In the genomic region with DNA sequence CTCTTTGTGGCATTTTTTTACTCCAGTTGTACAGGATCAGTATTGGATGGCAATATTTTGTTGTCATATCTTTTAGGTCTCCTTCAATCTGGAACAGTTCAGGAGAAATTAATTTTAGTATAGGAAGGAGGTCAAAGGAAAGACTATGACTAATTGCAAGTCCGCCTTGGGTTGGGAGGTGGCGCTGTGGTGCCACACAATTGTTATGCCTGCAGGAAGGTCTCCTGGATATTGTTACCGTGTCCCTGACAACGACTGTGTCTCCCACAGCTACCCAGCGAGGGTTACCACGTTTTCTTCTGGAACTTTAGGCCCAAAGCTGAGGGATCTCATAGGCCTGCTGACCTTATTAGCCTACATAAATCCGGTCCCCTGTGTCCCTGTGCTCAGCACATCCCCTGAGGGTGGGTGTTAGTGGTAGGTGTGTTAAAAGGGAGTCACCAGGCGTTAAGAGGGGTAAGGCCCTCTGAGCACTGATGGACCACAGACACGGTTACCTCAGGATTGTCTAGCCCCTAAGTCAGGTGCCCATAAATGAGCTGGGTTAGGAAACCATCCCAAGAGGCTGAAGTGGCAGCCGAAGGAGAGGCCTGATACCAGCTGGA, we compare ENCODE assay signal across 9 cellular contexts. TPM values are rescaled to one million over a fixed set of nuclear protein-coding genes. Genes with fewer than 3 reads are reported as not detected.
DNase-seq lines count a peak whose midpoint lies in the region; ATAC-seq, FAIRE-seq and TF ChIP-seq lines count a peak whose summit lies in the region.
"Had no signal": no experiment of that assay in that cellular context is flagged by ENCODE, and none has a peak within 500 bp of the region (broad histone marks: within the 10 kb centered on the region; RNA-seq: fewer than 3 reads in every experiment).

No MANE protein-coding gene starts in this region.

- no peak overlapping the region for H3K4me2 ChIP-seq in GM12878 (ENCODE audit: control insufficient read depth, insufficient read depth)

- H3K4me3 ChIP-seq in GM12878: no peak overlapping the region

- H2AFZ ChIP-seq in GM12878 (ENCODE audit: control insufficient read depth, low read depth, low read length): no peak overlapping the region

- no peaks in the 10 kb centered on the region for H3K9me3 Mint-ChIP-seq in T-helper 2 cell treated with Interferon-gamma antibody and Interleukin-4, amounts not matched to agents 5 μg/mL and 100 μg/mL, for 36 hours
- H3K9me3 Mint-ChIP-seq: activated naive CD4-positive, alpha-beta T cell treated with anti-CD3 and anti-CD28 coated beads, Interleukin-2, amount 50 U/mL, for 24 hours had no signal

- BruUV-seq in GM12878 (replicated peaks; lab: Mats Ljungman, UMichigan): no TSS peak

- no peak overlapping the region for H3K4me3 Mint-ChIP-seq in T-helper 2 cell treated with Interferon-gamma antibody and Interleukin-4, amounts not matched to agents 5 μg/mL and 100 μg/mL, for 36 hours
- H3K4me3 Mint-ChIP-seq: activated naive CD4-positive, alpha-beta T cell treated with anti-CD3 and anti-CD28 coated beads, Interleukin-2, amount 50 U/mL, for 24 hours had no signal

- DNase-seq in DMS53 (lab: John Stamatoyannopoulos, UW) (peak; percentile 87), H54 (ENCODE audit: insufficient read length, low spot score) (peak; percentile 42), NCI-H1417 treated with DMSO at 0.1 percent for 48 hours (lab: John Stamatoyannopoulos, UW) (peak; percentile 43), GM12878 (ENCODE audit: low read depth, low spot score) (no peak), iPS-NIHi7 (ENCODE audit: extremely low spot score) (peak; percentile 80)
- peak; percentile 21 for DNase-seq in T-helper 2 cell treated with Interferon-gamma antibody and Interleukin-4, amounts not matched to agents 5 μg/mL and 100 μg/mL, for 36 hours (ENCODE audit: low spot score)
- peak; percentile 22 to 41 (median 32) for DNase-seq in stimulated activated CD4-positive, alpha-beta T cell treated with anti-CD3 and anti-CD28 coated beads, Interleukin-12 subunit alpha, Interleukin-12 subunit beta, amount 100 ng/mL, for 48 hours (ENCODE audit: low read depth in 2 of 3, low spot score in 1 of 3)

- FAIRE-seq in H54 (lab: Jason Lieb, UNC) (peak; percentile 95), GM12878 (lab: Jason Lieb, UNC) (peak; percentile 27)

- TF ChIP-seq POLR2A in H54 (IDR thresholded peaks at IDR 0.05; ENCODE audit: low read depth, low read length): no peak
- no peak for TF ChIP-seq POLR2A in GM12878 (IDR thresholded peaks at IDR 0.05; ENCODE audit: low read depth, low read length)

- H3K27me3 ChIP-seq in GM12878 (replicated peaks in 1 of 2; ENCODE audit: control insufficient read depth in 2 of 2, insufficient read depth in 2 of 2, low read length in 1 of 2): no peaks in the 10 kb centered on the region

- H3K27ac ChIP-seq in GM12878 (ENCODE audit: control insufficient read depth, insufficient read depth): no peak overlapping the region

- POLR2A ChIA-PET in GM12878 (lab: Charles Lee): interaction anchor here (0.7 kb wide), 1 partner anchor 230 kb away, joined by 3 read pairs; no protein-coding TSS in a partner anchor

- RAD21 ChIA-PET in GM12878 (lab: Charles Lee; ENCODE audit: unreplicated experiment): interaction anchor here (0.6 to 6.5 kb wide), 13 partner anchors 8 to 915 kb away, joined by 3 to 70 read pairs (median 4); no protein-coding TSS in a partner anchor

- H3K4me1 ChIP-seq in GM12878 (ENCODE audit: control insufficient read depth, insufficient read depth, low read length): no peaks in the 10 kb centered on the region

- no peaks in the 10 kb centered on the region for H3K36me3 ChIP-seq in GM12878 (ENCODE audit: control insufficient read depth in 2 of 2, insufficient read depth in 2 of 2, low read length in 1 of 2)

- H3K9me3 ChIP-seq in GM12878 (replicated peaks; ENCODE audit: control insufficient read depth, insufficient read depth, low read length): no peaks in the 10 kb centered on the region

- H3K79me2 ChIP-seq in GM12878 (ENCODE audit: control insufficient read depth, insufficient read depth, low read length): no peaks in the 10 kb centered on the region

- H3K27me3 Mint-ChIP-seq in T-helper 2 cell treated with Interferon-gamma antibody and Interleukin-4, amounts not matched to agents 5 μg/mL and 100 μg/mL, for 36 hours (ENCODE audit: low read depth): peaks cover 17% of the 10 kb centered on the region
- H3K27me3 Mint-ChIP-seq: activated naive CD4-positive, alpha-beta T cell treated with anti-CD3 and anti-CD28 coated beads, Interleukin-2, amount 50 U/mL, for 24 hours had no signal

- SMC1A ChIA-PET in GM12878 (lab: Charles Lee; ENCODE audit: uncharacterized antibody, unreplicated experiment): interaction anchor here (0.6 to 6.3 kb wide), 15 partner anchors 8 to 985 kb away, joined by 3 to 84 read pairs (median 4); no protein-coding TSS in a partner anchor

- CTCF ChIA-PET in GM12878 (lab: Yijun Ruan, JAX): interaction anchor here (0.5 to 9.5 kb wide), 33 partner anchors 8 to 1078 kb away, joined by 3 to 205 read pairs (median 4); partner anchors contain the start of gene SSR3

- H4K20me1 ChIP-seq in GM12878 (ENCODE audit: control insufficient read depth, insufficient read depth): no peaks in the 10 kb centered on the region

- H3K4me1 Mint-ChIP-seq in T-helper 2 cell treated with Interferon-gamma antibody and Interleukin-4, amounts not matched to agents 5 μg/mL and 100 μg/mL, for 36 hours (ENCODE audit: low read depth): peaks cover 3% of the 10 kb centered on the region
- H3K4me1 Mint-ChIP-seq: activated naive CD4-positive, alpha-beta T cell treated with anti-CD3 and anti-CD28 coated beads, Interleukin-2, amount 50 U/mL, for 24 hours had no signal

- peak; percentile 85 for TF ChIP-seq RAD21 in GM12878 (IDR thresholded peaks at IDR 0.05; ENCODE audit: insufficient read depth, low read depth, low read length)

- H3K27ac Mint-ChIP-seq in T-helper 2 cell treated with Interferon-gamma antibody and Interleukin-4, amounts not matched to agents 5 μg/mL and 100 μg/mL, for 36 hours: no peak overlapping the region
- H3K27ac Mint-ChIP-seq: activated naive CD4-positive, alpha-beta T cell treated with anti-CD3 and anti-CD28 coated beads, Interleukin-2, amount 50 U/mL, for 24 hours had no signal

- peak; percentile 72 to 78 (median 75) for TF ChIP-seq CTCF in GM12878 (IDR thresholded peaks at IDR 0.05 in 2 of 3, conservative IDR thresholded peaks at IDR 0.05 in 1 of 3; ENCODE audit: control insufficient read depth in 2 of 3, extremely low read depth in 1 of 3, insufficient read depth in 1 of 3, low read depth in 3 of 3, low read length in 3 of 3)

- intact Hi-C loops in GM12878 (cut with micrococcal nuclease; ENCODE audit: unreplicated experiment): loop anchor here (2.0 to 5.0 kb wide), 3 partner anchors 389 to 1085 kb away; no protein-coding TSS in a partner anchor

- no peaks in the 10 kb centered on the region for H3K36me3 Mint-ChIP-seq in T-helper 2 cell treated with Interferon-gamma antibody and Interleukin-4, amounts not matched to agents 5 μg/mL and 100 μg/mL, for 36 hours (ENCODE audit: low read depth)
- H3K36me3 Mint-ChIP-seq: activated naive CD4-positive, alpha-beta T cell treated with anti-CD3 and anti-CD28 coated beads, Interleukin-2, amount 50 U/mL, for 24 hours had no signal

- WGBS in GM12878 (ENCODE audit: insufficient coverage, insufficient replicate concordance, low lambda C conversion rate, missing lambda C conversion rate): 22% methylated on average over 10 of the region's 10 CpGs

- in situ Hi-C loops in GM12878 (cut with MboI): loop anchor here (5.0 to 25.0 kb wide), 2 partner anchors 235 to 985 kb away; no protein-coding TSS in a partner anchor

- no peak for TF ChIP-seq EP300 in GM12878 (IDR thresholded peaks at IDR 0.05; ENCODE audit: borderline replicate concordance in 1 of 2, control insufficient read depth in 1 of 2, low read depth in 2 of 2, low read length in 2 of 2)

- H3K9ac ChIP-seq in GM12878 (ENCODE audit: control insufficient read depth, insufficient read depth, low read length): no peak overlapping the region

- ATAC-seq in GM12878: peak; percentile 82
- no peak for ATAC-seq in HG03108 (IDR thresholded peaks at IDR 0.05; ENCODE audit: unreplicated experiment)

TF ChIP-seq in GM12878, 131 proteins besides CTCF, POLR2A, EP300 and RAD21 (continues in another document):
- TF ChIP-seq SMC3 (IDR thresholded peaks at IDR 0.05; ENCODE audit: borderline replicate concordance, low read length) (peak; percentile 75), IKZF1 (conservative IDR thresholded peaks at IDR 0.05) (0 out of 2 replicates have a peak, but pooled peaks have one; percentile 13), ZNF622 (IDR thresholded peaks at IDR 0.05) (no peak)

RNA-seq across cellular contexts. Expression of gene KCNAB1, which starts 31.5 kb away (rescaled TPM):
- total RNA-seq in GM12878 (2013; cell fraction: nucleolus; rRNA removed): not detected in 2 replicates
- total RNA-seq in GM12878 (2014; rRNA removed) (not detected in 2 replicates), GM12878 (2014; rRNA removed; fragmentation: Illumina TruSeq; extraction: Trizol) (not detected in 2 replicates), GM12878 (2021) (not detected in 2 replicates)
- 0.30 TPM for polyA plus RNA-seq in GM12878 (2011; ENCODE audit: low read depth)
- polyA plus RNA-seq in GM12878 (2011; rRNA removed) (not detected in 2 replicates), GM12878 (2014; fragmentation: Illumina TruSeq; extraction: Trizol) (not detected in 2 replicates), GM12878 (2014; fragmentation: Nextera tagmentation; extraction: Ambion mirVana) (under 1 TPM; 0.11 to 0.34 TPM), GM12878 (2014; rRNA removed) (not detected in 2 replicates), GM12878 (2016; fragmentation: Nextera tagmentation; extraction: Ambion mirVana) (under 1 TPM; 0.52 to 0.69 TPM)
- not detected in 2 replicates for polyA plus RNA-seq in GM12878 (2011; cell fraction: cytosol; rRNA removed)
- polyA plus RNA-seq in GM12878 (2011; cell fraction: nucleus; rRNA removed): not detected in 2 replicates
- 0.20 and 0.57 TPM in 2 replicates for polyA plus RNA-seq in GM12878 (2012)
- not detected in 2 replicates for polyA minus RNA-seq in GM12878 (2011; rRNA and poly(A)+ RNA removed)
- not detected in 2 replicates for polyA minus RNA-seq in GM12878 (2011; cell fraction: cytosol; rRNA and poly(A)+ RNA removed)
- polyA minus RNA-seq in GM12878 (2011; cell fraction: nucleus; rRNA and poly(A)+ RNA removed): not detected in 2 replicates
